In genomic region chr12:50248406-50248805, GRCh38 we compare ENCODE assay signal across 21 cellular contexts. TPM values are rescaled to one million over a fixed set of nuclear protein-coding genes. Genes with fewer than 3 reads are reported as not detected.
DNase-seq lines count a peak whose midpoint lies in the region; FAIRE-seq and TF ChIP-seq lines count a peak whose summit lies in the region.
"Had no signal": no experiment of that assay in that cellular context is flagged by ENCODE, and none has a peak within 500 bp of the region (broad histone marks: within the 10 kb centered on the region; RNA-seq: fewer than 3 reads in every experiment).

No MANE protein-coding gene starts in this region.

- in situ Hi-C loops in HAP-1 (cut with MboI; ENCODE audit: low sequenced_read_pairs): no loop called here

- H3K9ac ChIP-seq in skeletal muscle tissue (ENCODE audit: low read depth in 1 of 3, low read length in 3 of 3): no peak overlapping the region
- H3K9ac ChIP-seq: neural progenitor cell had no signal

- no peak overlapping the region for H3K4me3 ChIP-seq in coronary artery
- H3K4me3 ChIP-seq in skeletal muscle tissue (ENCODE audit: low read length in 3 of 3): no peak overlapping the region
- no peak overlapping the region for H3K4me3 ChIP-seq in HAP-1
- H3K4me3 ChIP-seq: MG63, neural progenitor cell, tibial nerve had no signal

- H3K36me3 ChIP-seq in skeletal muscle tissue (ENCODE audit: control insufficient read depth in 3 of 3, insufficient read depth in 3 of 3, low read length in 3 of 3): no peaks in the 10 kb centered on the region
- no peaks in the 10 kb centered on the region for H3K36me3 ChIP-seq in HAP-1 (replicated peaks)
- H3K36me3 ChIP-seq: MG63, neural progenitor cell had no signal

- H3K27me3 ChIP-seq in skeletal muscle tissue (ENCODE audit: control insufficient read depth in 3 of 3, insufficient read depth in 3 of 3, low read length in 3 of 3) (no peaks in the 10 kb centered on the region), HAP-1 (ENCODE audit: low read depth) (no peaks in the 10 kb centered on the region)
- H3K27me3 ChIP-seq: MG63, neural progenitor cell, tibial nerve had no signal

- H3K4me1 ChIP-seq in skeletal muscle tissue (ENCODE audit: control insufficient read depth in 3 of 3, insufficient read depth in 3 of 3, low read length in 3 of 3) (peaks cover 21 to 32% (median 28%) of the 10 kb centered on the region in 3 donors), HAP-1 (no peaks in the 10 kb centered on the region)
- H3K4me1 ChIP-seq: neural progenitor cell had no signal

- H3K27ac ChIP-seq in coronary artery: peak overlapping the region; percentile 65 to 66
- H3K27ac ChIP-seq in skeletal muscle tissue (ENCODE audit: low read depth, low read length): peak overlapping the region; percentile 11
- H3K27ac ChIP-seq: neural progenitor cell had no signal

- FAIRE-seq in H54 (lab: Jason Lieb, UNC): no peak
- FAIRE-seq: astrocyte, GM18507 had no signal

- no peaks in the 10 kb centered on the region for H3K9me3 ChIP-seq in skeletal muscle tissue (ENCODE audit: control insufficient read depth in 3 of 3, low read length in 3 of 3)
- no peaks in the 10 kb centered on the region for H3K9me3 ChIP-seq in HAP-1
- H3K9me3 ChIP-seq: MG63, SK-N-SH, tibial nerve had no signal

- TF ChIP-seq CTCF in coronary artery (IDR thresholded peaks at IDR 0.05): no peak

- no peak for TF ChIP-seq POLR2A in H54 (IDR thresholded peaks at IDR 0.05; ENCODE audit: low read depth, low read length)

- DNase-seq in DMS 273 treated with DMSO at 0.1 percent for 48 hours (lab: John Stamatoyannopoulos, UW): peak; percentile 51
- peak; percentile 40 for DNase-seq in NCI-H1694 treated with DMSO at 0.1 percent for 48 hours (lab: John Stamatoyannopoulos, UW)
- DNase-seq in coronary artery (ENCODE audit: low spot score): no peak
- DNase-seq in H54 (ENCODE audit: insufficient read length, low spot score): no peak
- no peak for DNase-seq in HAP-1 (ENCODE audit: low spot score in 2 of 2)
- no peak for DNase-seq in OCI-M2 (lab: John Stamatoyannopoulos, UW; ENCODE audit: unreplicated experiment)
- DNase-seq: activated CD4-positive, alpha-beta T cell treated with anti-CD3 and anti-CD28 coated beads, Interleukin-2, amount 50 U/mL, for 48 hours; activated gamma-delta T cell; dermis blood vessel endothelial cell; DMS153; HCEC 1CT; MG63; NCI-H187 treated with DMSO at 0.1 percent for 48 hours; NCI-H524; PC-3; SK-N-SH had no signal

RNA-seq across cellular contexts. Expression of gene LIMA1, which starts 34.9 kb away (rescaled TPM):
- total RNA-seq in skeletal muscle tissue: 54.3 TPM

Comparison
In these comparisons a context has a peak if more than half of its experiments do, and no peak if none do; other contexts are left out.
1. DNase-seq: peak in DMS 273 treated with DMSO at 0.1 percent for 48 hours (single experiment) and NCI-H1694 treated with DMSO at 0.1 percent for 48 hours (single experiment); none in coronary artery (single experiment), H54 (single experiment), HAP-1 (0 of 2) and OCI-M2 (single experiment).